Comparison of ENCODE assay signal across 1 cellular context in genomic region chr19:17391371-17392151, GRCh38.
TF ChIP-seq lines count a peak whose summit lies in the region.

No MANE protein-coding gene starts in this region.

TF ChIP-seq in GM12878, 131 proteins besides CTCF, POLR2A, EP300 and RAD21:
- TF ChIP-seq BHLHE40 (IDR thresholded peaks at IDR 0.05; ENCODE audit: borderline replicate concordance in 1 of 2, low read depth in 2 of 2, low read length in 1 of 2) (peak; percentile 48 to 67; a peak in 3 of 4 replicates), SPI1 (IDR thresholded peaks at IDR 0.05; ENCODE audit: borderline replicate concordance, insufficient read depth, low read depth, low read length) (peak; percentile 22; the same call in 1 of the 2 replicates), STAT3 (IDR thresholded peaks at IDR 0.05; ENCODE audit: low read depth, low read length) (no peak), POLR2AphosphoS2 (IDR thresholded peaks at IDR 0.05; ENCODE audit: low read depth, low read length) (no peak)
